Comparison of ENCODE assay signal across 23 cellular contexts in genomic region chr2:134369220-134369902, GRCh38.
DNase-seq lines count a peak whose midpoint lies in the region; ATAC-seq, FAIRE-seq and TF ChIP-seq lines count a peak whose summit lies in the region.
"Had no signal": no experiment of that assay in that cellular context is flagged by ENCODE, and none has a peak within 500 bp of the region (broad histone marks: within the 10 kb centered on the region; RNA-seq: fewer than 3 reads in every experiment).

No MANE protein-coding gene starts in this region.

- no peaks in the 10 kb centered on the region for H3K36me3 ChIP-seq in CD4-positive, alpha-beta memory T cell (ENCODE audit: insufficient read depth, low read length)
- H3K36me3 ChIP-seq in GM12878 (ENCODE audit: control insufficient read depth in 2 of 2, insufficient read depth in 2 of 2, low read length in 1 of 2), result peaks cover 2 to 20% of the 10 kb centered on the region in 2 experiments; a peak in 3 of 4 replicates
- no peaks in the 10 kb centered on the region for H3K36me3 ChIP-seq in HAP-1 (replicated peaks)

- TF ChIP-seq EP300 in GM12878 (IDR thresholded peaks at IDR 0.05; ENCODE audit: borderline replicate concordance in 1 of 2, control insufficient read depth in 1 of 2, low read depth in 2 of 2, low read length in 2 of 2), result no peak

- H3K36me3 Mint-ChIP-seq in CD4-positive, alpha-beta memory T cell, result peaks cover 55 to 59% of the 10 kb centered on the region in 2 donors
- H3K36me3 Mint-ChIP-seq in IgD-negative memory B cell (peaks cover 1% of the 10 kb centered on the region), nephron progenitor cell (ENCODE audit: low read depth) (peaks cover 7% of the 10 kb centered on the region)
- H3K36me3 Mint-ChIP-seq in activated CD4-positive, alpha-beta memory T cell treated with anti-CD3 and anti-CD28 coated beads, Interleukin-2, amount 10 ng/mL, durations not matched to agents 7 days and 5 days (ENCODE audit: low read depth), result peaks cover 6% of the 10 kb centered on the region

- H3K4me1 Mint-ChIP-seq in CD4-positive, alpha-beta memory T cell, result peaks cover 35 to 48% (median 43%) of the 10 kb centered on the region in 4 donors
- peaks cover 26 to 31% (median 29%) of the 10 kb centered on the region in 3 donors for H3K4me1 Mint-ChIP-seq in IgD-negative memory B cell
- H3K4me1 Mint-ChIP-seq in nephron progenitor cell, result peaks cover 38% of the 10 kb centered on the region
- H3K4me1 Mint-ChIP-seq in activated CD4-positive, alpha-beta memory T cell treated with anti-CD3 and anti-CD28 coated beads, Interleukin-2, amount 10 ng/mL, durations not matched to agents 7 days and 5 days, result peaks cover 5% of the 10 kb centered on the region

- no peak overlapping the region for H3K4me3 Mint-ChIP-seq in CD4-positive, alpha-beta memory T cell
- H3K4me3 Mint-ChIP-seq in IgD-negative memory B cell (peak overlapping the region in 1 of 4 donors; percentile 53), nephron progenitor cell (no peak overlapping the region)
- no peak overlapping the region for H3K4me3 Mint-ChIP-seq in activated CD4-positive, alpha-beta memory T cell treated with anti-CD3 and anti-CD28 coated beads, Interleukin-2, amount 10 ng/mL, durations not matched to agents 7 days and 5 days
- H3K4me3 Mint-ChIP-seq: CD14-positive monocyte, GM23338 had no signal

- TF ChIP-seq RAD21 in GM12878 (IDR thresholded peaks at IDR 0.05; ENCODE audit: insufficient read depth, low read depth, low read length), result no peak

- POLR2A ChIA-PET in CD4-positive, alpha-beta memory T cell (lab: Charles Lee; ENCODE audit: partially characterized antibody), result no interaction called here
- POLR2A ChIA-PET in GM12878 (lab: Charles Lee), result interaction anchor here (0.5 kb wide), 1 partner anchor 43 kb away, joined by 4 read pairs; no protein-coding TSS in a partner anchor
- POLR2A ChIA-PET in activated CD4-positive, alpha-beta memory T cell treated with anti-CD3 and anti-CD28 coated beads, Interleukin-2, amount 10 ng/mL, durations not matched to agents 7 days and 5 days (lab: Charles Lee), result no interaction called here

- H4K20me1 ChIP-seq in GM12878 (ENCODE audit: control insufficient read depth, insufficient read depth), result no peaks in the 10 kb centered on the region; the same call in 1 of the 2 replicates

- no peak for ATAC-seq in GM12878
- ATAC-seq: GM23338, HCT116, K562 had no signal

- H3K9me3 ChIP-seq in CD4-positive, alpha-beta memory T cell (ENCODE audit: control insufficient read depth in 1 of 2, low read length in 2 of 2), result no peaks in the 10 kb centered on the region
- no peaks in the 10 kb centered on the region for H3K9me3 ChIP-seq in GM12878 (replicated peaks; ENCODE audit: control insufficient read depth, insufficient read depth, low read length)
- H3K9me3 ChIP-seq in HAP-1, result no peaks in the 10 kb centered on the region

- TF ChIP-seq POLR2A in GM12878 (IDR thresholded peaks at IDR 0.05; ENCODE audit: low read depth, low read length), result no peak

- no peak overlapping the region for H3K9ac ChIP-seq in GM12878 (ENCODE audit: control insufficient read depth, insufficient read depth, low read length)

- no peak for FAIRE-seq in GM12878 (lab: Jason Lieb, UNC)
- FAIRE-seq in GM19239 (lab: Jason Lieb, UNC), result no peak
- FAIRE-seq: G401.6, K562 had no signal

- H3K27ac ChIP-seq in CD4-positive, alpha-beta memory T cell (ENCODE audit: low read depth, low read length), result no peak overlapping the region
- no peak overlapping the region for H3K27ac ChIP-seq in GM12878 (ENCODE audit: control insufficient read depth, insufficient read depth)
- H3K27ac ChIP-seq: PC-9 had no signal

- SMC1A ChIA-PET in GM12878 (lab: Charles Lee; ENCODE audit: uncharacterized antibody, unreplicated experiment), result interaction anchor here (1.0 to 2.3 kb wide), 3 partner anchors 18 to 251 kb away, joined by 3 to 7 read pairs (median 4); no protein-coding TSS in a partner anchor

- peaks cover 31% of the 10 kb centered on the region for H3K4me1 ChIP-seq in CD4-positive, alpha-beta memory T cell (ENCODE audit: insufficient read depth, low read length)
- H3K4me1 ChIP-seq in GM12878 (ENCODE audit: control insufficient read depth, insufficient read depth, low read length) (peaks cover 18% of the 10 kb centered on the region), HAP-1 (no peaks in the 10 kb centered on the region)

- H3K79me2 ChIP-seq in GM12878 (ENCODE audit: control insufficient read depth, insufficient read depth, low read length), result no peaks in the 10 kb centered on the region

- in situ Hi-C loops in GM12878 (cut with MboI), result no loop called here
- in situ Hi-C loops in HAP-1 (cut with MboI; ENCODE audit: low sequenced_read_pairs), result no loop called here

- no peaks in the 10 kb centered on the region for H3K9me3 Mint-ChIP-seq in CD4-positive, alpha-beta memory T cell
- H3K9me3 Mint-ChIP-seq in IgD-negative memory B cell (no peaks in the 10 kb centered on the region), nephron progenitor cell (no peaks in the 10 kb centered on the region)
- H3K9me3 Mint-ChIP-seq in activated CD4-positive, alpha-beta memory T cell treated with anti-CD3 and anti-CD28 coated beads, Interleukin-2, amount 10 ng/mL, durations not matched to agents 7 days and 5 days, result no peaks in the 10 kb centered on the region
- H3K9me3 Mint-ChIP-seq: CD14-positive monocyte, GM23338 had no signal

- no peak for DNase-seq in CD4-positive, alpha-beta memory T cell
- DNase-seq in GM12878 (ENCODE audit: low read depth, low spot score), result no peak
- no peak for DNase-seq in nephron progenitor cell
- no peak for DNase-seq in activated CD4-positive, alpha-beta memory T cell treated with anti-CD3 and anti-CD28 coated beads, Interleukin-2, amount 10 ng/mL, durations not matched to agents 7 days and 5 days
- no peak for DNase-seq in HAP-1 (ENCODE audit: low spot score in 2 of 2)
- no peak for DNase-seq in Kasumi-1 (lab: John Stamatoyannopoulos, UW)
- no peak for DNase-seq in GM19239 (ENCODE audit: insufficient read length, low spot score)
- DNase-seq: ACHN, AML-193, COR-L47, DMS 273 treated with DMSO at 0.1 percent for 48 hours, DND-41, NCI-H1105 treated with DMSO at 0.1 percent for 48 hours, NCI-H1694 treated with DMSO at 0.1 percent for 48 hours, NCI-H2227 treated with DMSO at 0.1 percent for 48 hours, NCI-H510A treated with DMSO at 0.1 percent for 48 hours, PC-9 had no signal

- CTCF ChIA-PET in CD4-positive, alpha-beta memory T cell (lab: Charles Lee; ENCODE audit: partially characterized antibody), result interaction anchor here (0.9 to 1.4 kb wide), 2 partner anchors 43 to 123 kb away, joined by 3 to 4 read pairs; no protein-coding TSS in a partner anchor
- CTCF ChIA-PET in GM12878 (lab: Yijun Ruan, JAX), result interaction anchor here (1.1 to 1.7 kb wide), 4 partner anchors 8 to 43 kb away, joined by 3 to 5 read pairs (median 4); no protein-coding TSS in a partner anchor
- CTCF ChIA-PET in activated CD4-positive, alpha-beta memory T cell treated with anti-CD3 and anti-CD28 coated beads, Interleukin-2, amount 10 ng/mL, durations not matched to agents 7 days and 5 days (lab: Charles Lee), result no interaction called here

- no peaks in the 10 kb centered on the region for H3K27me3 Mint-ChIP-seq in CD4-positive, alpha-beta memory T cell
- H3K27me3 Mint-ChIP-seq in IgD-negative memory B cell (no peaks in the 10 kb centered on the region), nephron progenitor cell (ENCODE audit: low read depth, poor library complexity) (no peaks in the 10 kb centered on the region)
- H3K27me3 Mint-ChIP-seq in activated CD4-positive, alpha-beta memory T cell treated with anti-CD3 and anti-CD28 coated beads, Interleukin-2, amount 10 ng/mL, durations not matched to agents 7 days and 5 days, result no peaks in the 10 kb centered on the region

- TF ChIP-seq CTCF in GM12878 (IDR thresholded peaks at IDR 0.05 in 2 of 3, conservative IDR thresholded peaks at IDR 0.05 in 1 of 3; ENCODE audit: control insufficient read depth in 2 of 3, extremely low read depth in 1 of 3, insufficient read depth in 1 of 3, low read depth in 3 of 3, low read length in 3 of 3), result no peak
- TF ChIP-seq CTCF in nephron progenitor cell (IDR thresholded peaks at IDR 0.05), result no peak

- H2AFZ ChIP-seq in GM12878 (ENCODE audit: control insufficient read depth, low read depth, low read length), result no peak overlapping the region
- H2AFZ ChIP-seq: GM23338, PC-9 had no signal

- no peak overlapping the region for H3K4me3 ChIP-seq in CD4-positive, alpha-beta memory T cell (ENCODE audit: low read length in 2 of 2)
- no peak overlapping the region for H3K4me3 ChIP-seq in GM12878
- H3K4me3 ChIP-seq in HAP-1, result no peak overlapping the region
- H3K4me3 ChIP-seq: GM23338, K562, PC-9 had no signal

- 100% methylated on average over 1 of the region's 1 CpG for WGBS in GM12878 (ENCODE audit: insufficient coverage, insufficient replicate concordance, low lambda C conversion rate, missing lambda C conversion rate)

- no peaks in the 10 kb centered on the region for H3K27me3 ChIP-seq in CD4-positive, alpha-beta memory T cell (ENCODE audit: insufficient read depth, low read length)
- H3K27me3 ChIP-seq in GM12878 (replicated peaks in 1 of 2; ENCODE audit: control insufficient read depth in 2 of 2, insufficient read depth in 2 of 2, low read length in 1 of 2) (no peaks in the 10 kb centered on the region), HAP-1 (ENCODE audit: low read depth) (no peaks in the 10 kb centered on the region)

- BruUV-seq in GM12878 (replicated peaks; lab: Mats Ljungman, UMichigan), result no TSS peak

- intact Hi-C loops in CD4-positive, alpha-beta memory T cell (cut with micrococcal nuclease), result loop anchor here (5.0 kb wide), 1 partner anchor 482 kb away; no protein-coding TSS in a partner anchor
- intact Hi-C loops in GM12878 (cut with micrococcal nuclease; ENCODE audit: unreplicated experiment), result no loop called here

- RAD21 ChIA-PET in GM12878 (lab: Charles Lee; ENCODE audit: unreplicated experiment), result interaction anchor here (1.2 kb wide), 1 partner anchor 42 kb away, joined by 5 read pairs; no protein-coding TSS in a partner anchor

- peak overlapping the region in 4 of 7 donors; percentile 13 to 75 (median 59) for H3K27ac Mint-ChIP-seq in CD4-positive, alpha-beta memory T cell
- H3K27ac Mint-ChIP-seq in IgD-negative memory B cell (peak overlapping the region in 2 of 3 donors; percentile 17 to 47), nephron progenitor cell (peak overlapping the region; percentile 89)
- H3K27ac Mint-ChIP-seq in activated CD4-positive, alpha-beta memory T cell treated with anti-CD3 and anti-CD28 coated beads, Interleukin-2, amount 10 ng/mL, durations not matched to agents 7 days and 5 days, result no peak overlapping the region
- H3K27ac Mint-ChIP-seq: GM23338 had no signal

- H3K4me2 ChIP-seq in GM12878 (ENCODE audit: control insufficient read depth, insufficient read depth), result no peak overlapping the region
- H3K4me2 ChIP-seq: GM23338, PC-9 had no signal
